ENCODE assay signal across 1 cellular context in genomic region chr5:94709277-94709676, GRCh38.
TF ChIP-seq lines count a peak whose summit lies in the region.

No MANE protein-coding gene starts in this region.

TF ChIP-seq in GM23338, 12 proteins besides CTCF, POLR2A, EP300 and RAD21 (continued from another document):
- TF ChIP-seq REST (IDR thresholded peaks at IDR 0.05; ENCODE audit: unreplicated experiment) (no peak), STAT1 (IDR thresholded peaks at IDR 0.05; ENCODE audit: unreplicated experiment) (no peak), NANOG (IDR thresholded peaks at IDR 0.05; ENCODE audit: borderline replicate concordance) (no peak)
TF ChIP-seq in GM23338: peak in this region for 0.
